ENCODE assay signal across 22 cellular contexts in the genomic region with DNA sequence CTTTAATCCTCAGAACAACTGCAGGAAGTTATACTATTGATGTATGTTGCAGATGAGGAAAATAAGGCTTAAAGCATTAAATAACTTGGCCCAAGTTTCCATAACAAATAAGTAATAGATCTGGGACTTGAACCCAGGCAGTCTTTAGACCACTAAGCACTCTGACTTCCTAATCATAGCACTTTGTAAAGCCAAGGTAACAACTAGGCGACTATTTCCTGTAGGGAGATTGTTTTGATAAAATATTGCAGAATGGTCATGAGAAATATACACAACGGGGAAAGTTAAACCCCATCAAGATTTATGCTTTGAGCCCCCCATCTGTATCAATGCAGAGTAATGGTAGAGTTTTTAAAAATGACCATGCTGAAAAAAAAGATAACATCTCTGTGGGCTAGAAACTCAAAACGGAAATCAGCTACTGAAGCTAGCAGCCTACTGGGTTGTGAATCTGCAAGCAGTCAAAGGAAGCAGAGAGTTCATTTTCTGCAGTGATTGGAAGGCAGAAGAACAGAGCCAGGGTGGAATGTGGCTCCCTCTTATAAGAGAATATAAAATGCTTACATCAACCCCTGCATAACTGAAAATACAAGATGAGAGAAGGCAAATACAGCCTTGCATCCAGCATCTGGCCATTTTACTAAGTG.
A peak's percentile ranks its signal among the peaks of the same experiment; 100 is the strongest.
DNase-seq lines count a peak whose midpoint lies in the region; ATAC-seq and TF ChIP-seq lines count a peak whose summit lies in the region.
"Had no signal": no experiment of that assay in that cellular context is flagged by ENCODE, and none has a peak within 500 bp of the region (broad histone marks: within the 10 kb centered on the region; RNA-seq: fewer than 3 reads in every experiment).

No MANE protein-coding gene starts in this region.

- CTCF ChIA-PET in activated CD8-positive, alpha-beta T cell treated with anti-CD3 and anti-CD28 coated beads, Interleukin-2, amount 10 ng/mL, durations not matched to agents 7 days and 5 days (lab: Charles Lee), result interaction anchor here (1.5 kb wide), 1 partner anchor 283 kb away, joined by 3 read pairs; no protein-coding TSS in a partner anchor
- CTCF ChIA-PET in naive thymus-derived CD4-positive, alpha-beta T cell (lab: Charles Lee), result interaction anchor here (0.6 to 2.9 kb wide), 3 partner anchors 8 to 25 kb away, joined by 3 to 11 read pairs (median 3); no protein-coding TSS in a partner anchor

- no peaks in the 10 kb centered on the region for H3K27me3 Mint-ChIP-seq in activated T-cell treated with anti-CD3 and anti-CD28 coated beads, Interleukin-2, amount 50 U/mL, for 72 hours (ENCODE audit: low read depth)
- H3K27me3 Mint-ChIP-seq in activated CD8-positive, alpha-beta T cell treated with anti-CD3 and anti-CD28 coated beads, Interleukin-2, amount 10 ng/mL, durations not matched to agents 7 days and 5 days (ENCODE audit: low read depth), result peaks cover 2% of the 10 kb centered on the region
- H3K27me3 Mint-ChIP-seq in naive thymus-derived CD4-positive, alpha-beta T cell, result peaks cover 0 to 17% (median 0%) of the 10 kb centered on the region in 5 donors

- TF ChIP-seq CTCF in GM12865 (IDR thresholded peaks at IDR 0.05; ENCODE audit: insufficient read depth, low read depth, low read length, missing control alignments), result no peak

- no peaks in the 10 kb centered on the region for H3K36me3 ChIP-seq in naive thymus-derived CD4-positive, alpha-beta T cell (ENCODE audit: control insufficient read depth in 2 of 3, insufficient read depth in 3 of 3, low read length in 3 of 3)
- H3K36me3 ChIP-seq: BLaER1 treated with 17β-estradiol and CSF1 and Interleukin-3, amounts not matched to agents 10 nM and 100 nM; gastrocnemius medialis; left lung; suprapubic skin had no signal

- no peaks in the 10 kb centered on the region for H3K36me3 Mint-ChIP-seq in activated T-cell treated with anti-CD3 and anti-CD28 coated beads, Interleukin-2, amount 50 U/mL, for 72 hours (ENCODE audit: insufficient read depth in 2 of 2)
- no peaks in the 10 kb centered on the region for H3K36me3 Mint-ChIP-seq in activated CD8-positive, alpha-beta T cell treated with anti-CD3 and anti-CD28 coated beads, Interleukin-2, amount 10 ng/mL, durations not matched to agents 7 days and 5 days (ENCODE audit: low read depth)
- H3K36me3 Mint-ChIP-seq in naive thymus-derived CD4-positive, alpha-beta T cell, result no peaks in the 10 kb centered on the region

- no peak for DNase-seq in activated T-cell treated with anti-CD3 and anti-CD28 coated beads, Interleukin-2, amount 50 U/mL, for 72 hours
- no peak for DNase-seq in activated T-cell treated with anti-CD3 and anti-CD28 coated beads, Interleukin-2, amount 50 U/mL, for 48 hours
- peak; percentile 36 for DNase-seq in GM12865 (ENCODE audit: low read depth)
- DNase-seq in activated CD8-positive, alpha-beta T cell treated with anti-CD3 and anti-CD28 coated beads, Interleukin-2, amount 10 ng/mL, durations not matched to agents 7 days and 5 days, result peak; percentile 35
- peak in 6 of 9 donors; percentile 20 to 47 (median 43) for DNase-seq in naive thymus-derived CD4-positive, alpha-beta T cell
- DNase-seq in NCI-H1048 (lab: John Stamatoyannopoulos, UW), result no peak
- no peak for DNase-seq in GM19240 (ENCODE audit: insufficient read length, low spot score)
- DNase-seq: activated B cell treated with CpG ODN at 0.5 μM for 24 hours; activated effector memory CD4-positive, alpha-beta T cell treated with Interleukin-2 at 50 U/mL for 16 hours; gastrocnemius medialis; GM23248; HFFc6; hippocampal formation; left lung; mesendoderm; NCI-H2081; NCI-H345; small intestine; stimulated activated CD4-positive, alpha-beta T cell treated with anti-CD3 and anti-CD28 coated beads, Interleukin-1b, Interleukin-23, amount 100 ng/mL, for 48 hours; T1000 had no signal

- no peaks in the 10 kb centered on the region for H3K9me3 Mint-ChIP-seq in activated T-cell treated with anti-CD3 and anti-CD28 coated beads, Interleukin-2, amount 50 U/mL, for 72 hours
- H3K9me3 Mint-ChIP-seq in activated CD8-positive, alpha-beta T cell treated with anti-CD3 and anti-CD28 coated beads, Interleukin-2, amount 10 ng/mL, durations not matched to agents 7 days and 5 days (ENCODE audit: insufficient read depth), result no peaks in the 10 kb centered on the region
- peaks cover 0 to 4% (median 0%) of the 10 kb centered on the region in 11 donors for H3K9me3 Mint-ChIP-seq in naive thymus-derived CD4-positive, alpha-beta T cell
- H3K9me3 Mint-ChIP-seq: HFFc6 had no signal

- POLR2A ChIA-PET in activated CD8-positive, alpha-beta T cell treated with anti-CD3 and anti-CD28 coated beads, Interleukin-2, amount 10 ng/mL, durations not matched to agents 7 days and 5 days (lab: Charles Lee), result no interaction called here
- POLR2A ChIA-PET in naive thymus-derived CD4-positive, alpha-beta T cell (lab: Charles Lee), result no interaction called here

- no peaks in the 10 kb centered on the region for H3K27me3 ChIP-seq in naive thymus-derived CD4-positive, alpha-beta T cell (ENCODE audit: control insufficient read depth in 2 of 2, insufficient read depth in 2 of 2, low read length in 2 of 2)
- H3K27me3 ChIP-seq: BLaER1 treated with 17β-estradiol and CSF1 and Interleukin-3, amounts not matched to agents 10 nM and 100 nM; left lung; suprapubic skin had no signal

- no peak overlapping the region for H3K4me3 ChIP-seq in GM12865 (ENCODE audit: low read depth, low read length)
- peak overlapping the region; percentile 5 for H3K4me3 ChIP-seq in naive thymus-derived CD4-positive, alpha-beta T cell (ENCODE audit: low read length)
- H3K4me3 ChIP-seq: BLaER1 treated with 17β-estradiol and CSF1 and Interleukin-3, amounts not matched to agents 10 nM and 100 nM; gastrocnemius medialis; GM23248; left lung; suprapubic skin had no signal

- peak overlapping the region; percentile 43 for H3K27ac Mint-ChIP-seq in activated T-cell treated with anti-CD3 and anti-CD28 coated beads, Interleukin-2, amount 50 U/mL, for 72 hours
- H3K27ac Mint-ChIP-seq in activated CD8-positive, alpha-beta T cell treated with anti-CD3 and anti-CD28 coated beads, Interleukin-2, amount 10 ng/mL, durations not matched to agents 7 days and 5 days, result peak overlapping the region; percentile 26
- H3K27ac Mint-ChIP-seq in naive thymus-derived CD4-positive, alpha-beta T cell, result peak overlapping the region in 8 of 9 donors; percentile 11 to 90 (median 74)
- H3K27ac Mint-ChIP-seq: activated B cell treated with CpG ODN at 0.5 μM for 24 hours, HFFc6 had no signal

- no peaks in the 10 kb centered on the region for H3K9me3 ChIP-seq in naive thymus-derived CD4-positive, alpha-beta T cell (ENCODE audit: control insufficient read depth in 2 of 3, low read length in 3 of 3)
- H3K9me3 ChIP-seq: gastrocnemius medialis, left lung, suprapubic skin had no signal

- peak in 1 of 2 donors; percentile 38 for ATAC-seq in activated T-cell treated with anti-CD3 and anti-CD28 coated beads, Interleukin-2, amount 50 U/mL, for 72 hours (replicated peaks in 1 of 2)
- peak; percentile 73 for ATAC-seq in activated CD8-positive, alpha-beta T cell treated with anti-CD3 and anti-CD28 coated beads, Interleukin-2, amount 10 ng/mL, durations not matched to agents 7 days and 5 days
- peak; percentile 61 for ATAC-seq in naive thymus-derived CD4-positive, alpha-beta T cell
- ATAC-seq: gastrocnemius medialis, left lung had no signal

- H3K4me3 Mint-ChIP-seq in activated T-cell treated with anti-CD3 and anti-CD28 coated beads, Interleukin-2, amount 50 U/mL, for 72 hours, result peak overlapping the region in 1 of 2 donors; percentile 42
- no peak overlapping the region for H3K4me3 Mint-ChIP-seq in activated CD8-positive, alpha-beta T cell treated with anti-CD3 and anti-CD28 coated beads, Interleukin-2, amount 10 ng/mL, durations not matched to agents 7 days and 5 days
- peak overlapping the region; percentile 2 to 74 (median 52) for H3K4me3 Mint-ChIP-seq in naive thymus-derived CD4-positive, alpha-beta T cell
- H3K4me3 Mint-ChIP-seq: activated B cell treated with CpG ODN at 0.5 μM for 24 hours, HFFc6 had no signal

- intact Hi-C loops in naive thymus-derived CD4-positive, alpha-beta T cell (cut with micrococcal nuclease), result loop anchor here (1.0 kb wide), 1 partner anchor 18 kb away; no protein-coding TSS in a partner anchor

- peak overlapping the region; percentile 43 for H3K27ac ChIP-seq in naive thymus-derived CD4-positive, alpha-beta T cell (ENCODE audit: low read depth, low read length)
- H3K27ac ChIP-seq: BLaER1 treated with 17β-estradiol and CSF1 and Interleukin-3, amounts not matched to agents 10 nM and 100 nM; gastrocnemius medialis; GM23248; left lung; suprapubic skin had no signal

- peaks cover 23 to 33% of the 10 kb centered on the region in 2 donors for H3K4me1 ChIP-seq in naive thymus-derived CD4-positive, alpha-beta T cell (ENCODE audit: control insufficient read depth in 2 of 2, insufficient read depth in 2 of 2, low read length in 2 of 2)
- H3K4me1 ChIP-seq: gastrocnemius medialis, left lung, suprapubic skin had no signal

- peaks cover 17% of the 10 kb centered on the region for H3K4me1 Mint-ChIP-seq in activated T-cell treated with anti-CD3 and anti-CD28 coated beads, Interleukin-2, amount 50 U/mL, for 72 hours (ENCODE audit: low read depth)
- H3K4me1 Mint-ChIP-seq in activated CD8-positive, alpha-beta T cell treated with anti-CD3 and anti-CD28 coated beads, Interleukin-2, amount 10 ng/mL, durations not matched to agents 7 days and 5 days (ENCODE audit: low read depth), result peaks cover 24% of the 10 kb centered on the region
- H3K4me1 Mint-ChIP-seq in naive thymus-derived CD4-positive, alpha-beta T cell, result peaks cover 18 to 49% (median 45%) of the 10 kb centered on the region in 7 donors
- H3K4me1 Mint-ChIP-seq: activated B cell treated with CpG ODN at 0.5 μM for 24 hours had no signal

Comparison
In these comparisons a context has a peak if more than half of its experiments do, and no peak if none do; other contexts are left out.
1. DNase-seq: peak in GM12865 (single experiment), activated CD8-positive, alpha-beta T cell treated with anti-CD3 and anti-CD28 coated beads, Interleukin-2, amount 10 ng/mL, durations not matched to agents 7 days and 5 days (single experiment) and naive thymus-derived CD4-positive, alpha-beta T cell (6 of 9); none in activated T-cell treated with anti-CD3 and anti-CD28 coated beads, Interleukin-2, amount 50 U/mL, for 72 hours (0 of 2), activated T-cell treated with anti-CD3 and anti-CD28 coated beads, Interleukin-2, amount 50 U/mL, for 48 hours (0 of 2), NCI-H1048 (single experiment) and GM19240 (single experiment).
2. Peak in every context shown above with its lines, with median percentiles within 50 percentile points of each other: H3K27ac Mint-ChIP-seq.